In the genomic region with DNA sequence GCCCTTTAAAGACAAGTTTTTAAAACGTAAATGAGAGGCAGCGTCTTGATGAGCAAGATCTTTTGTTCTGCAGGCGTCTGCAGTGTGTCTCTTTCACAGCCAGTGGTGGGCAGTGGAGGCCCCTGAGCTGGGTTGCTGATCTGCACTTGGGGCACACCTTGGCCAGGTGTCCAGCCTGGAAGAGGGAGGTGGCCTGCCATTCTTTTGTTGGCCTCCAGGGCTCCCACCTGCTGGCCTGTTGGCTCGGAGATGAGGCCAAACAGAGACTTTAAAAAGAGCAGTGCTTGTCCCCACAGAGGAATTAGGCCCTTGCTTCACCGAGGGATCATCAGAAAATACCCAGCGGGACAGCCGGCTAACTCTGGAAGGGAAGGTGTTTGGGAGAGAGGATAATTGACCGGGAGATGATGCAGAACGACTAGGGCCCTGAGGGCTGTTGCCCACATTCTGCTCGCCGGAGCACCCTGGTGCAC, we compare ENCODE assay signal across 1 cellular context.
TF ChIP-seq lines count a peak whose summit lies in the region.

No MANE protein-coding gene starts in this region.

TF ChIP-seq in K562, 482 proteins besides CTCF, POLR2A, EP300 and RAD21 (continued from another document and continues in another):
- TF ChIP-seq, protein P1, sequence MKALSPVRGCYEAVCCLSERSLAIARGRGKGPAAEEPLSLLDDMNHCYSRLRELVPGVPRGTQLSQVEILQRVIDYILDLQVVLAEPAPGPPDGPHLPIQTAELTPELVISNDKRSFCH (CRISPR knock-in tag; IDR thresholded peaks at IDR 0.05) = no peak
- TF ChIP-seq, protein P1 (tag; IDR thresholded peaks at IDR 0.05) = peak; percentile 73
- TF ChIP-seq FOXK2 (conservative IDR thresholded peaks at IDR 0.05 in 1 of 2, IDR thresholded peaks at IDR 0.05 in 1 of 2; ENCODE audit: low read depth in 2 of 2) = no peak
- peak; percentile 14; the same call in 1 of the 2 replicates for TF ChIP-seq ZNF589 (CRISPR knock-in tag; IDR thresholded peaks at IDR 0.05; ENCODE audit: low read depth)
- TF ChIP-seq, protein P2, sequence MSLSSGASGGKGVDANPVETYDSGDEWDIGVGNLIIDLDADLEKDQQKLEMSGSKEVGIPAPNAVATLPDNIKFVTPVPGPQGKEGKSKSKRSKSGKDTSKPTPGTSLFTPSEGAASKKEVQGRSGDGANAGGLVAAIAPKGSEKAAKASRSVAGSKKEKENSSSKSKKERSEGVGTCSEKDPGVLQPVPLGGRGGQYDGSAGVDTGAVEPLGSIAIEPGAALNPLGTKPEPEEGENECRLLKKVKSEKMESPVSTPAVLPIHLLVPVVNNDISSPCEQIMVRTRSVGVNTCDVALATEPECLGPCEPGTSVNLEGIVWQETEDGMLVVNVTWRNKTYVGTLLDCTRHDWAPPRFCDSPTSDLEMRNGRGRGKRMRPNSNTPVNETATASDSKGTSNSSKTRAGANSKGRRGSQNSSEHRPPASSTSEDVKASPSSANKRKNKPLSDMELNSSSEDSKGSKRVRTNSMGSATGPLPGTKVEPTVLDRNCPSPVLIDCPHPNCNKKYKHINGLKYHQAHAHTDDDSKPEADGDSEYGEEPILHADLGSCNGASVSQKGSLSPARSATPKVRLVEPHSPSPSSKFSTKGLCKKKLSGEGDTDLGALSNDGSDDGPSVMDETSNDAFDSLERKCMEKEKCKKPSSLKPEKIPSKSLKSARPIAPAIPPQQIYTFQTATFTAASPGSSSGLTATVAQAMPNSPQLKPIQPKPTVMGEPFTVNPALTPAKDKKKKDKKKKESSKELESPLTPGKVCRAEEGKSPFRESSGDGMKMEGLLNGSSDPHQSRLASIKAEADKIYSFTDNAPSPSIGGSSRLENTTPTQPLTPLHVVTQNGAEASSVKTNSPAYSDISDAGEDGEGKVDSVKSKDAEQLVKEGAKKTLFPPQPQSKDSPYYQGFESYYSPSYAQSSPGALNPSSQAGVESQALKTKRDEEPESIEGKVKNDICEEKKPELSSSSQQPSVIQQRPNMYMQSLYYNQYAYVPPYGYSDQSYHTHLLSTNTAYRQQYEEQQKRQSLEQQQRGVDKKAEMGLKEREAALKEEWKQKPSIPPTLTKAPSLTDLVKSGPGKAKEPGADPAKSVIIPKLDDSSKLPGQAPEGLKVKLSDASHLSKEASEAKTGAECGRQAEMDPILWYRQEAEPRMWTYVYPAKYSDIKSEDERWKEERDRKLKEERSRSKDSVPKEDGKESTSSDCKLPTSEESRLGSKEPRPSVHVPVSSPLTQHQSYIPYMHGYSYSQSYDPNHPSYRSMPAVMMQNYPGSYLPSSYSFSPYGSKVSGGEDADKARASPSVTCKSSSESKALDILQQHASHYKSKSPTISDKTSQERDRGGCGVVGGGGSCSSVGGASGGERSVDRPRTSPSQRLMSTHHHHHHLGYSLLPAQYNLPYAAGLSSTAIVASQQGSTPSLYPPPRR (CRISPR knock-in tag; IDR thresholded peaks at IDR 0.05; ENCODE audit: borderline replicate concordance) = no peak
- no peak for TF ChIP-seq SREBF2 (CRISPR knock-in tag; IDR thresholded peaks at IDR 0.05)
- TF ChIP-seq TBL1XR1 (IDR thresholded peaks at IDR 0.05; ENCODE audit: low read length in 2 of 2) = 0 out of 4 replicates have a peak, but pooled peaks of 1 of the 2 experiments have one; percentile 6
- TF ChIP-seq FOS (IDR thresholded peaks at IDR 0.05; ENCODE audit: extremely low read depth, insufficient read length) = no peak
- no peak for TF ChIP-seq RFX1 (IDR thresholded peaks at IDR 0.05)
- TF ChIP-seq CC2D1A (IDR thresholded peaks at IDR 0.05) = no peak
- TF ChIP-seq MTF1 (CRISPR knock-in tag; IDR thresholded peaks at IDR 0.05; ENCODE audit: borderline replicate concordance) = no peak
- no peak for TF ChIP-seq LEF1 (IDR thresholded peaks at IDR 0.05)
- TF ChIP-seq ZNF146 (CRISPR knock-in tag; IDR thresholded peaks at IDR 0.05; ENCODE audit: unreplicated experiment) = no peak
- TF ChIP-seq, protein P3, sequence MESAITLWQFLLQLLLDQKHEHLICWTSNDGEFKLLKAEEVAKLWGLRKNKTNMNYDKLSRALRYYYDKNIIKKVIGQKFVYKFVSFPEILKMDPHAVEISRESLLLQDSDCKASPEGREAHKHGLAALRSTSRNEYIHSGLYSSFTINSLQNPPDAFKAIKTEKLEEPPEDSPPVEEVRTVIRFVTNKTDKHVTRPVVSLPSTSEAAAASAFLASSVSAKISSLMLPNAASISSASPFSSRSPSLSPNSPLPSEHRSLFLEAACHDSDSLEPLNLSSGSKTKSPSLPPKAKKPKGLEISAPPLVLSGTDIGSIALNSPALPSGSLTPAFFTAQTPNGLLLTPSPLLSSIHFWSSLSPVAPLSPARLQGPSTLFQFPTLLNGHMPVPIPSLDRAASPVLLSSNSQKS (CRISPR knock-in tag; IDR thresholded peaks at IDR 0.05) = no peak
- TF ChIP-seq ZKSCAN8 (CRISPR knock-in tag; IDR thresholded peaks at IDR 0.05) = no peak
- TF ChIP-seq, protein P4, sequence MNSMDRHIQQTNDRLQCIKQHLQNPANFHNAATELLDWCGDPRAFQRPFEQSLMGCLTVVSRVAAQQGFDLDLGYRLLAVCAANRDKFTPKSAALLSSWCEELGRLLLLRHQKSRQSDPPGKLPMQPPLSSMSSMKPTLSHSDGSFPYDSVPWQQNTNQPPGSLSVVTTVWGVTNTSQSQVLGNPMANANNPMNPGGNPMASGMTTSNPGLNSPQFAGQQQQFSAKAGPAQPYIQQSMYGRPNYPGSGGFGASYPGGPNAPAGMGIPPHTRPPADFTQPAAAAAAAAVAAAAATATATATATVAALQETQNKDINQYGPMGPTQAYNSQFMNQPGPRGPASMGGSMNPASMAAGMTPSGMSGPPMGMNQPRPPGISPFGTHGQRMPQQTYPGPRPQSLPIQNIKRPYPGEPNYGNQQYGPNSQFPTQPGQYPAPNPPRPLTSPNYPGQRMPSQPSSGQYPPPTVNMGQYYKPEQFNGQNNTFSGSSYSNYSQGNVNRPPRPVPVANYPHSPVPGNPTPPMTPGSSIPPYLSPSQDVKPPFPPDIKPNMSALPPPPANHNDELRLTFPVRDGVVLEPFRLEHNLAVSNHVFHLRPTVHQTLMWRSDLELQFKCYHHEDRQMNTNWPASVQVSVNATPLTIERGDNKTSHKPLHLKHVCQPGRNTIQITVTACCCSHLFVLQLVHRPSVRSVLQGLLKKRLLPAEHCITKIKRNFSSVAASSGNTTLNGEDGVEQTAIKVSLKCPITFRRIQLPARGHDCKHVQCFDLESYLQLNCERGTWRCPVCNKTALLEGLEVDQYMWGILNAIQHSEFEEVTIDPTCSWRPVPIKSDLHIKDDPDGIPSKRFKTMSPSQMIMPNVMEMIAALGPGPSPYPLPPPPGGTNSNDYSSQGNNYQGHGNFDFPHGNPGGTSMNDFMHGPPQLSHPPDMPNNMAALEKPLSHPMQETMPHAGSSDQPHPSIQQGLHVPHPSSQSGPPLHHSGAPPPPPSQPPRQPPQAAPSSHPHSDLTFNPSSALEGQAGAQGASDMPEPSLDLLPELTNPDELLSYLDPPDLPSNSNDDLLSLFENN (IDR thresholded peaks at IDR 0.05; ENCODE audit: low read depth in 2 of 2, low read length in 2 of 2) = no peak
- TF ChIP-seq GATA2 (CRISPR knock-in tag; IDR thresholded peaks at IDR 0.05) = no peak
- no peak for TF ChIP-seq MAFF (IDR thresholded peaks at IDR 0.05; ENCODE audit: low read length)
- no peak for TF ChIP-seq CXXC5 (CRISPR knock-in tag; IDR thresholded peaks at IDR 0.05)
- TF ChIP-seq, protein P5, sequence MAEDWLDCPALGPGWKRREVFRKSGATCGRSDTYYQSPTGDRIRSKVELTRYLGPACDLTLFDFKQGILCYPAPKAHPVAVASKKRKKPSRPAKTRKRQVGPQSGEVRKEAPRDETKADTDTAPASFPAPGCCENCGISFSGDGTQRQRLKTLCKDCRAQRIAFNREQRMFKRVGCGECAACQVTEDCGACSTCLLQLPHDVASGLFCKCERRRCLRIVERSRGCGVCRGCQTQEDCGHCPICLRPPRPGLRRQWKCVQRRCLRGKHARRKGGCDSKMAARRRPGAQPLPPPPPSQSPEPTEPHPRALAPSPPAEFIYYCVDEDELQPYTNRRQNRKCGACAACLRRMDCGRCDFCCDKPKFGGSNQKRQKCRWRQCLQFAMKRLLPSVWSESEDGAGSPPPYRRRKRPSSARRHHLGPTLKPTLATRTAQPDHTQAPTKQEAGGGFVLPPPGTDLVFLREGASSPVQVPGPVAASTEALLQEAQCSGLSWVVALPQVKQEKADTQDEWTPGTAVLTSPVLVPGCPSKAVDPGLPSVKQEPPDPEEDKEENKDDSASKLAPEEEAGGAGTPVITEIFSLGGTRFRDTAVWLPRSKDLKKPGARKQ (CRISPR knock-in tag; IDR thresholded peaks at IDR 0.05) = no peak
- TF ChIP-seq SIX5 (IDR thresholded peaks at IDR 0.05; ENCODE audit: borderline replicate concordance in 1 of 2, insufficient read depth in 1 of 2, low read depth in 1 of 2, low read length in 2 of 2) = no peak
- no peak for TF ChIP-seq DMBX1 (CRISPR knock-in tag; IDR thresholded peaks at IDR 0.05; ENCODE audit: borderline replicate concordance)
- no peak for TF ChIP-seq TCF7L2 (IDR thresholded peaks at IDR 0.05; ENCODE audit: low read depth, low read length)
- TF ChIP-seq U2AF1 (optimal IDR thresholded peaks at IDR 0.05; ENCODE audit: low read depth, low read length) = no peak
- TF ChIP-seq MAFK (IDR thresholded peaks at IDR 0.05; ENCODE audit: low read length) = no peak
- no peak for TF ChIP-seq ZNF77 (CRISPR knock-in tag; IDR thresholded peaks at IDR 0.05)
- no peak for TF ChIP-seq DIDO1 (tag; IDR thresholded peaks at IDR 0.05; ENCODE audit: low read depth)
- TF ChIP-seq, protein P6, sequence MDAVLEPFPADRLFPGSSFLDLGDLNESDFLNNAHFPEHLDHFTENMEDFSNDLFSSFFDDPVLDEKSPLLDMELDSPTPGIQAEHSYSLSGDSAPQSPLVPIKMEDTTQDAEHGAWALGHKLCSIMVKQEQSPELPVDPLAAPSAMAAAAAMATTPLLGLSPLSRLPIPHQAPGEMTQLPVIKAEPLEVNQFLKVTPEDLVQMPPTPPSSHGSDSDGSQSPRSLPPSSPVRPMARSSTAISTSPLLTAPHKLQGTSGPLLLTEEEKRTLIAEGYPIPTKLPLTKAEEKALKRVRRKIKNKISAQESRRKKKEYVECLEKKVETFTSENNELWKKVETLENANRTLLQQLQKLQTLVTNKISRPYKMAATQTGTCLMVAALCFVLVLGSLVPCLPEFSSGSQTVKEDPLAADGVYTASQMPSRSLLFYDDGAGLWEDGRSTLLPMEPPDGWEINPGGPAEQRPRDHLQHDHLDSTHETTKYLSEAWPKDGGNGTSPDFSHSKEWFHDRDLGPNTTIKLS (IDR thresholded peaks at IDR 0.05; ENCODE audit: borderline replicate concordance, low read depth) = no peak
- TF ChIP-seq, protein P7, sequence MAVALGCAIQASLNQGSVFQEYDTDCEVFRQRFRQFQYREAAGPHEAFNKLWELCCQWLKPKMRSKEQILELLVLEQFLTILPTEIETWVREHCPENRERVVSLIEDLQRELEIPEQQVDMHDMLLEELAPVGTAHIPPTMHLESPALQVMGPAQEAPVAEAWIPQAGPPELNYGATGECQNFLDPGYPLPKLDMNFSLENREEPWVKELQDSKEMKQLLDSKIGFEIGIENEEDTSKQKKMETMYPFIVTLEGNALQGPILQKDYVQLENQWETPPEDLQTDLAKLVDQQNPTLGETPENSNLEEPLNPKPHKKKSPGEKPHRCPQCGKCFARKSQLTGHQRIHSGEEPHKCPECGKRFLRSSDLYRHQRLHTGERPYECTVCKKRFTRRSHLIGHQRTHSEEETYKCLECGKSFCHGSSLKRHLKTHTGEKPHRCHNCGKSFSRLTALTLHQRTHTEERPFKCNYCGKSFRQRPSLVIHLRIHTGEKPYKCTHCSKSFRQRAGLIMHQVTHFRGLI (CRISPR knock-in tag; IDR thresholded peaks at IDR 0.05) = no peak
- no peak for TF ChIP-seq RFX7 (CRISPR knock-in tag; IDR thresholded peaks at IDR 0.05)
- TF ChIP-seq ZEB2 (IDR thresholded peaks at IDR 0.05) = peak; percentile 62; the same call in 1 of the 2 replicates
- TF ChIP-seq CHD1 (IDR thresholded peaks at IDR 0.05; ENCODE audit: low read length) = no peak
- TF ChIP-seq DNMT1 (IDR thresholded peaks at IDR 0.05) = no peak
- TF ChIP-seq POLR2B (IDR thresholded peaks at IDR 0.05; ENCODE audit: low read depth, partially characterized antibody) = no peak
- no peak for TF ChIP-seq NCOA6 (IDR thresholded peaks at IDR 0.05)
- no peak for TF ChIP-seq KLF16 (IDR thresholded peaks at IDR 0.05)
- TF ChIP-seq TCF3 (CRISPR knock-in tag; IDR thresholded peaks at IDR 0.05) = no peak
- no peak for TF ChIP-seq ZBTB1 (CRISPR knock-in tag; IDR thresholded peaks at IDR 0.05; ENCODE audit: borderline replicate concordance, low read depth)
- no peak for TF ChIP-seq HNRNPLL (IDR thresholded peaks at IDR 0.05; ENCODE audit: low read depth, low read length, poor library complexity, severe bottlenecking)
- no peak for TF ChIP-seq NR2C1 (IDR thresholded peaks at IDR 0.05)
- 0 out of 2 replicates have a peak, but pooled peaks have one; percentile 5 for TF ChIP-seq NR2C1 (tag; IDR thresholded peaks at IDR 0.05)
- no peak for TF ChIP-seq EHMT2 (IDR thresholded peaks at IDR 0.05)
- TF ChIP-seq ELF4 (CRISPR knock-in tag; IDR thresholded peaks at IDR 0.05) = no peak
- no peak for TF ChIP-seq TGIF2 (CRISPR knock-in tag; IDR thresholded peaks at IDR 0.05)
- no peak for TF ChIP-seq SMARCB1 (IDR thresholded peaks at IDR 0.05; ENCODE audit: insufficient read length, low read depth)
- TF ChIP-seq, protein P8, sequence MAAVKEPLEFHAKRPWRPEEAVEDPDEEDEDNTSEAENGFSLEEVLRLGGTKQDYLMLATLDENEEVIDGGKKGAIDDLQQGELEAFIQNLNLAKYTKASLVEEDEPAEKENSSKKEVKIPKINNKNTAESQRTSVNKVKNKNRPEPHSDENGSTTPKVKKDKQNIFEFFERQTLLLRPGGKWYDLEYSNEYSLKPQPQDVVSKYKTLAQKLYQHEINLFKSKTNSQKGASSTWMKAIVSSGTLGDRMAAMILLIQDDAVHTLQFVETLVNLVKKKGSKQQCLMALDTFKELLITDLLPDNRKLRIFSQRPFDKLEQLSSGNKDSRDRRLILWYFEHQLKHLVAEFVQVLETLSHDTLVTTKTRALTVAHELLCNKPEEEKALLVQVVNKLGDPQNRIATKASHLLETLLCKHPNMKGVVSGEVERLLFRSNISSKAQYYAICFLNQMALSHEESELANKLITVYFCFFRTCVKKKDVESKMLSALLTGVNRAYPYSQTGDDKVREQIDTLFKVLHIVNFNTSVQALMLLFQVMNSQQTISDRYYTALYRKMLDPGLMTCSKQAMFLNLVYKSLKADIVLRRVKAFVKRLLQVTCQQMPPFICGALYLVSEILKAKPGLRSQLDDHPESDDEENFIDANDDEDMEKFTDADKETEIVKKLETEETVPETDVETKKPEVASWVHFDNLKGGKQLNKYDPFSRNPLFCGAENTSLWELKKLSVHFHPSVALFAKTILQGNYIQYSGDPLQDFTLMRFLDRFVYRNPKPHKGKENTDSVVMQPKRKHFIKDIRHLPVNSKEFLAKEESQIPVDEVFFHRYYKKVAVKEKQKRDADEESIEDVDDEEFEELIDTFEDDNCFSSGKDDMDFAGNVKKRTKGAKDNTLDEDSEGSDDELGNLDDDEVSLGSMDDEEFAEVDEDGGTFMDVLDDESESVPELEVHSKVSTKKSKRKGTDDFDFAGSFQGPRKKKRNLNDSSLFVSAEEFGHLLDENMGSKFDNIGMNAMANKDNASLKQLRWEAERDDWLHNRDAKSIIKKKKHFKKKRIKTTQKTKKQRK (IDR thresholded peaks at IDR 0.05; ENCODE audit: borderline replicate concordance, low read depth, low read length) = no peak
- TF ChIP-seq TAF1 (IDR thresholded peaks at IDR 0.05; ENCODE audit: control insufficient read depth, extremely low read depth, insufficient read depth, low read length, severe bottlenecking) = no peak
- no peak for TF ChIP-seq HDAC1 (IDR thresholded peaks at IDR 0.05)
- no peak for TF ChIP-seq TOE1 (IDR thresholded peaks at IDR 0.05; ENCODE audit: borderline replicate concordance)
- TF ChIP-seq TOE1 (CRISPR knock-in tag; IDR thresholded peaks at IDR 0.05; ENCODE audit: borderline replicate concordance, low read depth) = no peak
- TF ChIP-seq OTX1 (CRISPR knock-in tag; IDR thresholded peaks at IDR 0.05) = no peak
- TF ChIP-seq POLR2H (tag; IDR thresholded peaks at IDR 0.05; ENCODE audit: low read depth) = no peak
